1 cellular context compared by ENCODE assay signal in genomic region chr2:45943231-45944044, GRCh38.
TF ChIP-seq lines count a peak whose summit lies in the region.

No MANE protein-coding gene starts in this region.

TF ChIP-seq in H1, 55 proteins besides CTCF, POLR2A, EP300 and RAD21:
- no peak for TF ChIP-seq SP4 (IDR thresholded peaks at IDR 0.05; ENCODE audit: low read length)
- no peak for TF ChIP-seq HDAC2 (IDR thresholded peaks at IDR 0.05; ENCODE audit: borderline replicate concordance in 1 of 2, low read depth in 2 of 2, low read length in 2 of 2)
- no peak for TF ChIP-seq SIRT6 (IDR thresholded peaks at IDR 0.05; ENCODE audit: low read length)
- TF ChIP-seq CBX5 (IDR thresholded peaks at IDR 0.05; ENCODE audit: low read depth, low read length) = no peak
- no peak for TF ChIP-seq CHD2 (IDR thresholded peaks at IDR 0.05; ENCODE audit: low read length)
- TF ChIP-seq ASH2L (IDR thresholded peaks at IDR 0.05; ENCODE audit: low read length) = no peak
- TF ChIP-seq TCF12 (IDR thresholded peaks at IDR 0.05; ENCODE audit: low read depth, low read length) = no peak
- TF ChIP-seq TAF7 (optimal IDR thresholded peaks at IDR 0.05; ENCODE audit: borderline replicate concordance, low read depth, low read length) = no peak
TF ChIP-seq in H1: peak in this region for 0.
